14 cellular contexts compared by ENCODE assay signal in the genomic region with DNA sequence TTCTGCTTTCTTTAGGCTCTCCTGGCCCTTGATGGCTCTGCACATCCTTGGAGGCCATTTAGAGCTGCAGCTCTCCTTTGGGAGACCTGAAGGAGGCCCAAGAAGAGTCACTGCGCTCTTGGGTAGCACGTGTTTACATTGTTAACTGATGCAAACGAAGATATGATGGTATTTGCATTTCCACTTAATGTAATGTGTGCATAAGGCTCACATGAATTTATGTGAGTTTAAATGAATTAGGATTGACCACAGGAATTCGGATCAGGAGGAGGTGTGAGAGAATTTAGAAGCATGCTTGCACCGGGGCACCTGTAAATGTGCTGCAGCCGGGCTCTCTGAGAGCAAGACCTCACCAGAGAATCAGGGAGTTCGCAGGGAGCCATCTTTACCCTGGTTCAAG. TPM values are rescaled to one million over a fixed set of nuclear protein-coding genes. Genes with fewer than 3 reads are reported as not detected.
"Had no signal": no experiment of that assay in that cellular context is flagged by ENCODE, and none has a peak within 500 bp of the region (broad histone marks: within the 10 kb centered on the region; RNA-seq: fewer than 3 reads in every experiment).

No MANE protein-coding gene starts in this region.

- H3K27ac ChIP-seq: body of pancreas, esophagus squamous epithelium, neutrophil, thyroid gland had no signal

- H3K27me3 ChIP-seq: body of pancreas, esophagus squamous epithelium, thyroid gland had no signal

- H3K9me3 Mint-ChIP-seq: activated CD4-positive, alpha-beta T cell treated with anti-CD3 and anti-CD28 coated beads, Interleukin-2, amount 10 ng/mL, durations not matched to agents 24 days and 14 days; activated CD8-positive, alpha-beta T cell treated with anti-CD3 and anti-CD28 coated beads for 36 hours; activated naive CD4-positive, alpha-beta T cell treated with anti-CD3 and anti-CD28 coated beads for 36 hours; activated T-cell treated with anti-CD3 and anti-CD28 coated beads, Interleukin-2, amount 50 U/mL, for 4 hours; effector memory CD8-positive, alpha-beta T cell; immature natural killer cell; natural killer cell had no signal

- H3K9me3 ChIP-seq: body of pancreas, esophagus squamous epithelium, neutrophil, thyroid gland had no signal

- H3K36me3 ChIP-seq: esophagus squamous epithelium, neutrophil, thyroid gland had no signal

- H3K36me3 Mint-ChIP-seq: immature natural killer cell, natural killer cell had no signal

- H3K27ac Mint-ChIP-seq: activated CD4-positive, alpha-beta T cell treated with anti-CD3 and anti-CD28 coated beads, Interleukin-2, amount 10 ng/mL, durations not matched to agents 24 days and 14 days; activated CD8-positive, alpha-beta T cell treated with anti-CD3 and anti-CD28 coated beads for 36 hours; activated naive CD4-positive, alpha-beta T cell treated with anti-CD3 and anti-CD28 coated beads for 36 hours; effector memory CD8-positive, alpha-beta T cell; immature natural killer cell; natural killer cell had no signal

- H3K4me3 Mint-ChIP-seq: activated CD4-positive, alpha-beta T cell treated with anti-CD3 and anti-CD28 coated beads, Interleukin-2, amount 10 ng/mL, durations not matched to agents 24 days and 14 days; activated CD8-positive, alpha-beta T cell treated with anti-CD3 and anti-CD28 coated beads for 36 hours; activated naive CD4-positive, alpha-beta T cell treated with anti-CD3 and anti-CD28 coated beads for 36 hours; activated T-cell treated with anti-CD3 and anti-CD28 coated beads, Interleukin-2, amount 50 U/mL, for 4 hours; effector memory CD8-positive, alpha-beta T cell; immature natural killer cell; natural killer cell had no signal

- H3K4me3 ChIP-seq: body of pancreas, thyroid gland had no signal

- DNase-seq: activated CD4-positive, alpha-beta T cell treated with anti-CD3 and anti-CD28 coated beads, Interleukin-2, amount 10 ng/mL, durations not matched to agents 24 days and 14 days; activated CD8-positive, alpha-beta T cell treated with anti-CD3 and anti-CD28 coated beads for 36 hours; activated naive CD4-positive, alpha-beta T cell treated with anti-CD3 and anti-CD28 coated beads for 36 hours; activated T-cell treated with anti-CD3 and anti-CD28 coated beads, Interleukin-2, amount 50 U/mL, for 4 hours; body of pancreas; effector memory CD8-positive, alpha-beta T cell; esophagus squamous epithelium; immature natural killer cell; kidney glomerular epithelial cell; natural killer cell; stimulated activated naive CD4-positive, alpha-beta T cell; T-helper 9 cell had no signal

- ATAC-seq: activated CD8-positive, alpha-beta T cell treated with anti-CD3 and anti-CD28 coated beads for 36 hours; activated T-cell treated with anti-CD3 and anti-CD28 coated beads, Interleukin-2, amount 50 U/mL, for 4 hours; body of pancreas; effector memory CD8-positive, alpha-beta T cell; natural killer cell had no signal

RNA-seq across cellular contexts. Expression of a gene that starts 7.5 kb away (rescaled TPM):
- polyA plus RNA-seq: immature natural killer cell had no signal
